Comparison of ENCODE assay signal across 1 cellular context in genomic region chr6:30877419-30878262, GRCh38.
A peak's percentile ranks its signal among the peaks of the same experiment; 100 is the strongest.
TF ChIP-seq lines count a peak whose summit lies in the region.

No MANE protein-coding gene starts in this region.

TF ChIP-seq in IMR-90, 13 proteins besides CTCF, POLR2A, EP300 and RAD21:
- TF ChIP-seq NFE2L2 (IDR thresholded peaks at IDR 0.05; ENCODE audit: low read depth, low read length) (no peak), ELK1 (IDR thresholded peaks at IDR 0.05; ENCODE audit: borderline replicate concordance, low read depth, low read length) (no peak), USF2 (IDR thresholded peaks at IDR 0.05; ENCODE audit: low read depth, low read length) (peak; percentile 53; the same call in 1 of the 2 replicates), SMC3 (IDR thresholded peaks at IDR 0.05; ENCODE audit: low read depth, low read length) (peak; percentile 96), FOS (IDR thresholded peaks at IDR 0.05; ENCODE audit: low read depth, low read length) (no peak), MAZ (IDR thresholded peaks at IDR 0.05; ENCODE audit: borderline replicate concordance, low read depth, low read length) (no peak; the same call in 1 of the 2 replicates), RFX5 (IDR thresholded peaks at IDR 0.05; ENCODE audit: low read depth, low read length) (no peak), BHLHE40 (IDR thresholded peaks at IDR 0.05; ENCODE audit: low read depth, low read length) (no peak; the same call in 1 of the 2 replicates), CHD1 (IDR thresholded peaks at IDR 0.05; ENCODE audit: low read depth, low read length) (no peak), MAFK (IDR thresholded peaks at IDR 0.05; ENCODE audit: low read depth, low read length) (no peak), CEBPB (IDR thresholded peaks at IDR 0.05; ENCODE audit: low read depth, low read length) (no peak), MXI1 (IDR thresholded peaks at IDR 0.05; ENCODE audit: borderline replicate concordance, low read depth, low read length) (no peak), RCOR1 (IDR thresholded peaks at IDR 0.05; ENCODE audit: insufficient replicate concordance, low read length) (peak; percentile 49)
